ENCODE assay signal across 17 cellular contexts in the genomic region with DNA sequence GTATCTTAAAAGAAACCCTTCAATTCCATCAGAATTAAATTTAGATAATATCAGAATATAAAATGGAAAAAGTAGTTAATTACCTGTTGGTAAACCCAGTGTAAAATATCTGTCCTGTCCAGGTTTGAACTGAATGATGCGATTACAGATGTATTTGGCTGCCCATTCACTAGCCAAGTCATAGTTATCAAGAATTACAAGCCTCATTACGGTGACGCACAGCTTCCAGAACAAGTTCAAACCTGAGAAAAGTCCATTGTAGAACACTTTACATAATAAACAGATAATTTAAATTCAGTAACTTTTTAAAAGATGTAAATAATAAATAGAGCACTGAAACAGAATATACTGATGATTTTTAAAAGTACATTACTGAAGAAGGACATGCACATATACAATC. TPM values are rescaled to one million over a fixed set of nuclear protein-coding genes. Genes with fewer than 3 reads are reported as not detected.
A peak's percentile ranks its signal among the peaks of the same experiment; 100 is the strongest.
DNase-seq lines count a peak whose midpoint lies in the region; ATAC-seq, FAIRE-seq and TF ChIP-seq lines count a peak whose summit lies in the region.
"Had no signal": no experiment of that assay in that cellular context is flagged by ENCODE, and none has a peak within 500 bp of the region (broad histone marks: within the 10 kb centered on the region; RNA-seq: fewer than 3 reads in every experiment).

No MANE protein-coding gene starts in this region.

- intact Hi-C loops in GM12878 (cut with micrococcal nuclease; ENCODE audit: unreplicated experiment) (no loop called here), ovary (cut with DNase I) (no loop called here)

- BruUV-seq in GM12878 (replicated peaks; lab: Mats Ljungman, UMichigan) = no TSS peak

- no peaks in the 10 kb centered on the region for H3K9me3 ChIP-seq in HEK293 (ENCODE audit: control insufficient read depth, insufficient read depth, low read depth, low read length)
- H3K9me3 ChIP-seq in GM12878 (replicated peaks; ENCODE audit: control insufficient read depth, insufficient read depth, low read length) = no peaks in the 10 kb centered on the region
- no peaks in the 10 kb centered on the region for H3K9me3 ChIP-seq in ovary
- H3K9me3 ChIP-seq: BLaER1 treated with 17β-estradiol and CSF1 and Interleukin-3, amounts not matched to agents 10 nM and 100 nM had no signal

- H3K27ac ChIP-seq in HEK293 (ENCODE audit: extremely low read depth, low read depth, low read length) (no peak overlapping the region), GM12878 (ENCODE audit: control insufficient read depth, insufficient read depth) (no peak overlapping the region), foreskin keratinocyte (no peak overlapping the region), ovary (no peak overlapping the region)
- H3K27ac ChIP-seq: BLaER1 treated with 17β-estradiol and CSF1 and Interleukin-3, amounts not matched to agents 10 nM and 100 nM; GM23248 had no signal

- no peak for TF ChIP-seq POLR2A in GM12878 (IDR thresholded peaks at IDR 0.05; ENCODE audit: low read depth, low read length)
- TF ChIP-seq POLR2A in ovary (IDR thresholded peaks at IDR 0.05) = no peak

- H3K9ac ChIP-seq in GM12878 (ENCODE audit: control insufficient read depth, insufficient read depth, low read length) = no peak overlapping the region
- H3K9ac ChIP-seq: BLaER1 treated with 17β-estradiol and CSF1 and Interleukin-3, amounts not matched to agents 10 nM and 100 nM; GM23248 had no signal

- in situ Hi-C loops in GM12878 (cut with MboI) = no loop called here

- H3K4me1 ChIP-seq in HEK293 (ENCODE audit: control insufficient read depth, insufficient read depth, low read length) (no peaks in the 10 kb centered on the region), GM12878 (ENCODE audit: control insufficient read depth, insufficient read depth, low read length) (no peaks in the 10 kb centered on the region; the same call in 1 of the 2 replicates), foreskin keratinocyte (peaks cover 23% of the 10 kb centered on the region), ovary (ENCODE audit: insufficient read depth) (peaks cover 3% of the 10 kb centered on the region)

- H3K36me3 ChIP-seq in HEK293 (ENCODE audit: control insufficient read depth in 2 of 2, insufficient read depth in 1 of 2, low read length in 2 of 2) (no peaks in the 10 kb centered on the region), GM12878 (ENCODE audit: control insufficient read depth in 2 of 2, insufficient read depth in 2 of 2, low read length in 1 of 2) (no peaks in the 10 kb centered on the region; a peak in 2 of 4 replicates), ovary (no peaks in the 10 kb centered on the region)

- 0 out of 2 replicates have a peak overlapping the region, but pooled peaks have one; percentile 9 for H3K4me2 ChIP-seq in GM12878 (ENCODE audit: control insufficient read depth, insufficient read depth)
- H3K4me2 ChIP-seq: BLaER1 treated with 17β-estradiol and CSF1 and Interleukin-3, amounts not matched to agents 10 nM and 100 nM had no signal

- TF ChIP-seq RAD21 in GM12878 (IDR thresholded peaks at IDR 0.05; ENCODE audit: insufficient read depth, low read depth, low read length) = no peak

- POLR2A ChIA-PET in HEK293 (lab: Yijun Ruan, JAX) (no interaction called here), GM12878 (lab: Charles Lee) (no interaction called here)

- DNase-seq in NCI-H69 (lab: John Stamatoyannopoulos, UW) = peak; percentile 57
- DNase-seq in GM12878 (ENCODE audit: low read depth, low spot score) = no peak
- peak; percentile 44 to 75 for DNase-seq in foreskin keratinocyte
- DNase-seq in ovary = no peak
- DNase-seq in activated naive CD4-positive, alpha-beta T cell (lab: John Stamatoyannopoulos, UW) = no peak
- DNase-seq: ACHN; CD4-positive, CD25-positive, alpha-beta regulatory T cell; DMS53; GM23248 had no signal

- 97% methylated on average over 3 of the region's 3 CpGs for WGBS in GM12878 (ENCODE audit: insufficient coverage, insufficient replicate concordance, low lambda C conversion rate, missing lambda C conversion rate)
- WGBS in ovary, 3 donors = 94 to 97% (median 96%) methylated on average over 3 of the region's 3 CpGs

- peaks cover 59% of the 10 kb centered on the region for H3K79me2 ChIP-seq in GM12878 (ENCODE audit: control insufficient read depth, insufficient read depth, low read length)

- no peak for TF ChIP-seq EP300 in GM12878 (IDR thresholded peaks at IDR 0.05; ENCODE audit: borderline replicate concordance in 1 of 2, control insufficient read depth in 1 of 2, low read depth in 2 of 2, low read length in 2 of 2)
- TF ChIP-seq EP300 in ovary (IDR thresholded peaks at IDR 0.05) = no peak

- CTCF ChIA-PET in HEK293 (lab: Yijun Ruan, JAX) (no interaction called here), GM12878 (lab: Yijun Ruan, JAX) (no interaction called here)

- no peak for TF ChIP-seq CTCF in HEK293 (tag by site-specific recombination; IDR thresholded peaks at IDR 0.05)
- no peak for TF ChIP-seq CTCF in GM12878 (IDR thresholded peaks at IDR 0.05 in 2 of 3, conservative IDR thresholded peaks at IDR 0.05 in 1 of 3; ENCODE audit: control insufficient read depth in 2 of 3, extremely low read depth in 1 of 3, insufficient read depth in 1 of 3, low read depth in 3 of 3, low read length in 3 of 3)
- no peak for TF ChIP-seq CTCF in foreskin keratinocyte (conservative IDR thresholded peaks at IDR 0.05)
- TF ChIP-seq CTCF in ovary (IDR thresholded peaks at IDR 0.05) = no peak

- RAD21 ChIA-PET in GM12878 (lab: Charles Lee; ENCODE audit: unreplicated experiment) = no interaction called here

- SMC1A ChIA-PET in GM12878 (lab: Charles Lee; ENCODE audit: uncharacterized antibody, unreplicated experiment) = no interaction called here

- no peak overlapping the region for H2AFZ ChIP-seq in GM12878 (ENCODE audit: control insufficient read depth, low read depth, low read length)
- H2AFZ ChIP-seq: GM23248 had no signal

- H3K27me3 ChIP-seq in GM12878 (replicated peaks in 1 of 2; ENCODE audit: control insufficient read depth in 2 of 2, insufficient read depth in 2 of 2, low read length in 1 of 2) = no peaks in the 10 kb centered on the region
- H3K27me3 ChIP-seq in foreskin keratinocyte = no peaks in the 10 kb centered on the region
- H3K27me3 ChIP-seq in ovary = no peaks in the 10 kb centered on the region
- H3K27me3 ChIP-seq: BLaER1 treated with 17β-estradiol and CSF1 and Interleukin-3, amounts not matched to agents 10 nM and 100 nM had no signal

- H3K4me3 ChIP-seq in HEK293 (ENCODE audit: low read depth, low read length) = no peak overlapping the region
- H3K4me3 ChIP-seq in GM12878 = no peak overlapping the region
- no peak overlapping the region for H3K4me3 ChIP-seq in ovary
- H3K4me3 ChIP-seq: BLaER1 treated with 17β-estradiol and CSF1 and Interleukin-3, amounts not matched to agents 10 nM and 100 nM; GM23248 had no signal

- no peak for ATAC-seq in GM12878
- peak; percentile 75 for ATAC-seq in foreskin keratinocyte
- no peak for ATAC-seq in HG02885 (IDR thresholded peaks at IDR 0.05; ENCODE audit: poor library complexity, unreplicated experiment)
- ATAC-seq: HCT116, HepG2 had no signal

- no peak for FAIRE-seq in GM12878 (lab: Jason Lieb, UNC)
- FAIRE-seq: GM18507, H54, HepG2, HTR-8/SVneo had no signal

- H4K20me1 ChIP-seq in GM12878 (ENCODE audit: control insufficient read depth, insufficient read depth) = no peaks in the 10 kb centered on the region

TF ChIP-seq in GM12878, 131 proteins besides CTCF, POLR2A, EP300 and RAD21 (continues in another document):
- TF ChIP-seq CBX5 (IDR thresholded peaks at IDR 0.05; ENCODE audit: low read depth) = no peak

RNA-seq across cellular contexts. Expression of a gene that starts 4.4 kb away (rescaled TPM):
- 27.2 and 29.7 TPM in 2 replicates for total RNA-seq in GM12878 (2013; cell fraction: nucleolus; rRNA removed)
- total RNA-seq in GM12878 (2014; rRNA removed) (20.3 and 24.6 TPM in 2 replicates), GM12878 (2014; rRNA removed; fragmentation: Illumina TruSeq; extraction: Trizol) (21.7 and 23.4 TPM in 2 replicates), GM12878 (2021) (16.7 and 20.1 TPM in 2 replicates), foreskin keratinocyte (16.0 and 16.8 TPM in 2 replicates), ovary (10 to 100 TPM; 13.1 to 30.3 (median 22.0) TPM)
- polyA plus RNA-seq in GM12878 (2011; ENCODE audit: low read depth) = 10.7 TPM
- polyA plus RNA-seq in GM12878 (2011; rRNA removed) (24.5 and 35.1 TPM in 2 replicates), GM12878 (2014; fragmentation: Illumina TruSeq; extraction: Trizol) (23.1 and 27.3 TPM in 2 replicates), GM12878 (2014; fragmentation: Nextera tagmentation; extraction: Ambion mirVana) (10 to 100 TPM; 29.8 to 45.8 TPM), GM12878 (2014; rRNA removed) (16.5 and 21.4 TPM in 2 replicates), GM12878 (2016; fragmentation: Nextera tagmentation; extraction: Ambion mirVana) (10 to 100 TPM; 26.2 to 26.5 TPM), foreskin keratinocyte (8.1 and 10.0 TPM in 2 replicates), ovary (10 to 100 TPM; 17.6 to 21.4 TPM)
- polyA plus RNA-seq in GM12878 (2011; cell fraction: cytosol; rRNA removed) = 8.4 and 9.0 TPM in 2 replicates
- polyA plus RNA-seq in GM12878 (2011; cell fraction: nucleus; rRNA removed) = 12.5 and 14.9 TPM in 2 replicates
- 17.6 and 18.4 TPM in 2 replicates for polyA plus RNA-seq in GM12878 (2012)
- 13.1 and 16.5 TPM in 2 replicates for polyA minus RNA-seq in GM12878 (2011; rRNA and poly(A)+ RNA removed)
- polyA minus RNA-seq in GM12878 (2011; cell fraction: cytosol; rRNA and poly(A)+ RNA removed) = 3.5 and 4.7 TPM in 2 replicates
- 20.6 and 26.9 TPM in 2 replicates for polyA minus RNA-seq in GM12878 (2011; cell fraction: nucleus; rRNA and poly(A)+ RNA removed)

RNA-seq across cellular contexts. Expression of a gene that starts 43.8 kb away (rescaled TPM):
- 61.4 and 67.0 TPM in 2 replicates for total RNA-seq in GM12878 (2013; cell fraction: nucleolus; rRNA removed)
- total RNA-seq in GM12878 (2014; rRNA removed) (21.5 and 23.9 TPM in 2 replicates), GM12878 (2014; rRNA removed; fragmentation: Illumina TruSeq; extraction: Trizol) (26.9 and 27.4 TPM in 2 replicates), GM12878 (2021) (26.2 and 27.2 TPM in 2 replicates), foreskin keratinocyte (20.9 and 23.5 TPM in 2 replicates), ovary (10 to 100 TPM in 6 of 7 donors, 1 to 10 TPM in 1; 10.0 to 20.9 (median 12.7) TPM)
- polyA plus RNA-seq in GM12878 (2011; ENCODE audit: low read depth) = 10.1 TPM
- polyA plus RNA-seq in GM12878 (2011; rRNA removed) (23.4 and 33.5 TPM in 2 replicates), GM12878 (2014; fragmentation: Illumina TruSeq; extraction: Trizol) (37.1 and 48.2 TPM in 2 replicates), GM12878 (2014; fragmentation: Nextera tagmentation; extraction: Ambion mirVana) (10 to 100 TPM in 1 of 2 experiments, 1 to 10 TPM in 1; 5.8 to 11.5 TPM), GM12878 (2014; rRNA removed) (15.1 and 16.1 TPM in 2 replicates), GM12878 (2016; fragmentation: Nextera tagmentation; extraction: Ambion mirVana) (10 to 100 TPM; 35.5 to 36.5 TPM), foreskin keratinocyte (14.2 and 14.4 TPM in 2 replicates), ovary (10 to 100 TPM in 1 of 2 donors, 1 to 10 TPM in 1; 7.3 to 18.0 TPM)
- polyA plus RNA-seq in GM12878 (2011; cell fraction: cytosol; rRNA removed) = 9.2 and 9.3 TPM in 2 replicates
- polyA plus RNA-seq in GM12878 (2011; cell fraction: nucleus; rRNA removed) = 27.1 and 29.8 TPM in 2 replicates
- 15.5 and 18.4 TPM in 2 replicates for polyA plus RNA-seq in GM12878 (2012)
- 13.6 and 19.0 TPM in 2 replicates for polyA minus RNA-seq in GM12878 (2011; rRNA and poly(A)+ RNA removed)
- polyA minus RNA-seq in GM12878 (2011; cell fraction: cytosol; rRNA and poly(A)+ RNA removed) = 6.4 and 6.7 TPM in 2 replicates
- 32.4 and 50.4 TPM in 2 replicates for polyA minus RNA-seq in GM12878 (2011; cell fraction: nucleus; rRNA and poly(A)+ RNA removed)

Comparison
In these comparisons a context has a peak if more than half of its experiments do, and no peak if none do; other contexts are left out.
1. DNase-seq: peak in NCI-H69 (single experiment) and foreskin keratinocyte (2 of 2); none in GM12878 (single experiment), ovary (0 of 5) and activated naive CD4-positive, alpha-beta T cell (0 of 4).